Comparison of ENCODE assay signal across 10 cellular contexts in the genomic region with DNA sequence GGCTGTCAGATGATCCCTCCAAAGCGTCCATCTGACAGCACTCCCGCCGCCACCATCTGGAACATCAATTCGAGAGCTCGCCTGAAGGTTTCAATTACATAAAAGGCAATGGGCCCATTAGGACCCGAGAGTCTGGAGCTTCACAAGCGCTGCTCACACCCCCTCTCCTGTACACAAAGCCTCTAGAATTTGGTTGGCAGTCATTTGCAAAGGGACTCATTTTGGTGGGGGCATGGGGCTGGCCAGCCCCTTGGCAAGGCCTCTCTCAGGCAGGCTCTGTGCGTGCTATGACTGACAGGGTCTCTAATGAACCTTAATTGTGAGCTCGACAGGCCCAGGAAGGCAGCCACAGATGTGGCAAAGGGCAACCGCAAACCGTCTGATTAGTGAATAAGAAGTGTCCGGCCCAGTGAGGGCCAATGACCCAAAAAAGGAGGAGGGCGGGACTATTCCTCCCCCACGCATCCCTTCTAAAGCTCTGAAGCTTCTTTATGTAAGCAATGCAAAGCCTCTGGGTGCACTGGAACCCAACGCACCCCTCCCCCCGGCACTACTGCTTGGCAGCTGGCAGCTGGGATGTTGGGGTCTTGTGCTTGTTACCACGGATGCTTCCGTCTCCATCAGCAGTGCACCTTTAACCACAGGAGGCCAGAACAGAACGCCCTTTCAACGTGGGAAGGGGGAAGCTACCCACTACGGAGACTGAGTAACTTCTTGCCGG.
DNase-seq lines count a peak whose midpoint lies in the region; ATAC-seq, FAIRE-seq and TF ChIP-seq lines count a peak whose summit lies in the region.
"Had no signal": no experiment of that assay in that cellular context is flagged by ENCODE, and none has a peak within 500 bp of the region (broad histone marks: within the 10 kb centered on the region; RNA-seq: fewer than 3 reads in every experiment).

No MANE protein-coding gene starts in this region.

- H3K4me3 Mint-ChIP-seq in CD4-positive, CD25-positive, alpha-beta regulatory T cell: peak overlapping the region in 1 of 4 donors; percentile 11
- H3K4me3 Mint-ChIP-seq in nephron: peak overlapping the region in 1 of 3 experiments; percentile 12

- H3K4me1 Mint-ChIP-seq in CD4-positive, CD25-positive, alpha-beta regulatory T cell: peaks cover 14 to 90% (median 36%) of the 10 kb centered on the region in 4 donors
- H3K4me1 Mint-ChIP-seq in nephron: peaks cover 78% of the 10 kb centered on the region

- in situ Hi-C loops in K562 (cut with MboI): no loop called here

- H3K27ac ChIP-seq in CD4-positive, CD25-positive, alpha-beta regulatory T cell (ENCODE audit: insufficient read depth, low read length, poor library complexity, severe bottlenecking): no peak overlapping the region
- H3K27ac ChIP-seq in K562 (ENCODE audit: extremely low read depth, low read depth, low read length): no peak overlapping the region
- H3K27ac ChIP-seq: VCaP had no signal

- peaks cover 8% of the 10 kb centered on the region for H3K36me3 Mint-ChIP-seq in CD4-positive, CD25-positive, alpha-beta regulatory T cell
- H3K36me3 Mint-ChIP-seq in nephron (ENCODE audit: low read depth): peaks cover 5% of the 10 kb centered on the region

- POLR2A ChIA-PET in K562 (lab: Yijun Ruan, JAX): interaction anchor here (0.6 to 1.2 kb wide), 12 partner anchors 8 to 958 kb away, joined by 3 to 5 read pairs (median 3); partner anchors contain the start of gene CAPZB

- no peaks in the 10 kb centered on the region for H3K9me3 Mint-ChIP-seq in CD4-positive, CD25-positive, alpha-beta regulatory T cell
- no peaks in the 10 kb centered on the region for H3K9me3 Mint-ChIP-seq in nephron

- no peaks in the 10 kb centered on the region for H3K27me3 ChIP-seq in CD4-positive, CD25-positive, alpha-beta regulatory T cell (ENCODE audit: control insufficient read depth, insufficient read depth, low read length)
- no peaks in the 10 kb centered on the region for H3K27me3 ChIP-seq in K562 (ENCODE audit: control insufficient read depth in 2 of 2, insufficient read depth in 2 of 2, low read length in 2 of 2)

- peaks cover 10% of the 10 kb centered on the region for H3K9me1 ChIP-seq in K562 (ENCODE audit: control insufficient read depth, insufficient read depth, low read length)

- H3K79me2 ChIP-seq in K562 (ENCODE audit: control insufficient read depth, insufficient read depth, low read length): peaks cover 45% of the 10 kb centered on the region

- CTCF ChIA-PET in K562 (lab: Yijun Ruan, JAX; ENCODE audit: low intra/inter-chr PET ratio): no interaction called here

- TF ChIP-seq POLR2A in K562 (conservative IDR thresholded peaks at IDR 0.05): no peak

- no peak for ATAC-seq in CD4-positive, CD25-positive, alpha-beta regulatory T cell (ENCODE audit: low read depth in 2 of 2)
- ATAC-seq in K562: peak; percentile 12
- ATAC-seq in HG02763 (IDR thresholded peaks at IDR 0.05; ENCODE audit: unreplicated experiment): no peak

- H3K36me3 ChIP-seq in CD4-positive, CD25-positive, alpha-beta regulatory T cell (ENCODE audit: control insufficient read depth, insufficient read depth, low read length): peaks cover 51% of the 10 kb centered on the region
- no peaks in the 10 kb centered on the region for H3K36me3 ChIP-seq in K562 (ENCODE audit: control insufficient read depth, insufficient read depth, low read length)

- H3K9me3 ChIP-seq in CD4-positive, CD25-positive, alpha-beta regulatory T cell (ENCODE audit: control insufficient read depth in 2 of 2, low read length in 2 of 2): no peaks in the 10 kb centered on the region
- no peaks in the 10 kb centered on the region for H3K9me3 ChIP-seq in K562 (replicated peaks; ENCODE audit: control insufficient read depth, insufficient read depth, low read depth, low read length)

- DNase-seq in CD4-positive, CD25-positive, alpha-beta regulatory T cell: no peak
- peak; percentile 36 for DNase-seq in NCI-H2107 (lab: John Stamatoyannopoulos, UW)
- peak in 2 of 4 experiments; percentile 42 to 55 for DNase-seq in K562 (ENCODE audit: extremely low read depth in 1 of 4, low spot score in 3 of 4)
- no peak for DNase-seq in NCI-H1930 (lab: John Stamatoyannopoulos, UW)
- no peak for DNase-seq in GM19238 (ENCODE audit: insufficient read length, low spot score)
- DNase-seq in A172 (ENCODE audit: low spot score): no peak
- DNase-seq: stimulated activated CD4-positive, alpha-beta T cell treated with anti-CD3 and anti-CD28 coated beads, Interleukin-4, amount 100 ng/mL, for 4 hours had no signal

- H3K9ac ChIP-seq in K562 (ENCODE audit: insufficient read depth in 1 of 2, low read depth in 2 of 2, low read length in 2 of 2): no peak overlapping the region; a peak in 1 of 4 replicates

- peaks cover 9% of the 10 kb centered on the region for H3K4me1 ChIP-seq in CD4-positive, CD25-positive, alpha-beta regulatory T cell (ENCODE audit: control insufficient read depth, insufficient read depth, low read length, poor library complexity, severe bottlenecking)
- peaks cover 32 to 34% of the 10 kb centered on the region in 2 experiments for H3K4me1 ChIP-seq in K562 (replicated peaks in 1 of 2; ENCODE audit: control insufficient read depth in 2 of 2, insufficient read depth in 2 of 2, low read length in 2 of 2)

- no peak overlapping the region for H3K4me2 ChIP-seq in K562 (ENCODE audit: insufficient read depth, low read length)

- FAIRE-seq in K562 (lab: Jason Lieb, UNC): no peak

- H2AFZ ChIP-seq in K562 (ENCODE audit: low read depth, low read length): no peak overlapping the region

- WGBS in K562 (ENCODE audit: insufficient coverage, low coverage, missing lambda C conversion rate): 53% methylated on average over 22 of the region's 22 CpGs

- peaks cover 47% of the 10 kb centered on the region for H4K20me1 ChIP-seq in K562 (replicated peaks; ENCODE audit: control insufficient read depth, insufficient read depth, low read length)

- no peak overlapping the region for H3K4me3 ChIP-seq in CD4-positive, CD25-positive, alpha-beta regulatory T cell (ENCODE audit: low read depth, low read length)
- H3K4me3 ChIP-seq in K562: no peak overlapping the region

- no peak for TF ChIP-seq CTCF in K562 (IDR thresholded peaks at IDR 0.05 in 2 of 3, conservative IDR thresholded peaks at IDR 0.05 in 1 of 3; ENCODE audit: insufficient read depth in 2 of 3, low read depth in 1 of 3, low read length in 3 of 3)
- no peak for TF ChIP-seq CTCF in nephron (IDR thresholded peaks at IDR 0.05; ENCODE audit: unreplicated experiment in 3 of 3)

- H3K27ac Mint-ChIP-seq in CD4-positive, CD25-positive, alpha-beta regulatory T cell: peak overlapping the region in 2 of 3 donors; percentile 69 to 79
- peak overlapping the region; percentile 58 to 88 (median 81) for H3K27ac Mint-ChIP-seq in nephron

- TF ChIP-seq RAD21 in K562 (CRISPR knock-in tag; conservative IDR thresholded peaks at IDR 0.05 in 1 of 2, IDR thresholded peaks at IDR 0.05 in 1 of 2): no peak

- H3K27me3 Mint-ChIP-seq in CD4-positive, CD25-positive, alpha-beta regulatory T cell: no peaks in the 10 kb centered on the region
- H3K27me3 Mint-ChIP-seq in nephron (ENCODE audit: low read depth): no peaks in the 10 kb centered on the region

- intact Hi-C loops in K562 (cut with micrococcal nuclease): no loop called here

- no peak for TF ChIP-seq EP300 in K562 (IDR thresholded peaks at IDR 0.05; ENCODE audit: low read length)

- BruUV-seq in K562 (replicated peaks; lab: Mats Ljungman, UMichigan): no TSS peak

TF ChIP-seq in K562, 482 proteins besides CTCF, POLR2A, EP300 and RAD21 (continues in another document):
- TF ChIP-seq GTF2A2 (tag; IDR thresholded peaks at IDR 0.05): no peak
- peak; percentile 9 for TF ChIP-seq MEIS2 (IDR thresholded peaks at IDR 0.05; ENCODE audit: partially characterized antibody)
- peak; percentile 43 for TF ChIP-seq VEZF1 (CRISPR knock-in tag; IDR thresholded peaks at IDR 0.05)
- peak; percentile 26; the same call in 1 of the 2 replicates for TF ChIP-seq ESRRA (IDR thresholded peaks at IDR 0.05; ENCODE audit: borderline replicate concordance, low read depth)
- no peak for TF ChIP-seq KDM5B (IDR thresholded peaks at IDR 0.05; ENCODE audit: insufficient replicate concordance, low read depth, low read length)
- TF ChIP-seq SRSF1 (IDR thresholded peaks at IDR 0.05; ENCODE audit: low read depth, low read length): no peak
- peak; percentile 72; the same call in 1 of the 2 replicates for TF ChIP-seq LCOR (CRISPR knock-in tag; IDR thresholded peaks at IDR 0.05)
- TF ChIP-seq, protein P1, sequence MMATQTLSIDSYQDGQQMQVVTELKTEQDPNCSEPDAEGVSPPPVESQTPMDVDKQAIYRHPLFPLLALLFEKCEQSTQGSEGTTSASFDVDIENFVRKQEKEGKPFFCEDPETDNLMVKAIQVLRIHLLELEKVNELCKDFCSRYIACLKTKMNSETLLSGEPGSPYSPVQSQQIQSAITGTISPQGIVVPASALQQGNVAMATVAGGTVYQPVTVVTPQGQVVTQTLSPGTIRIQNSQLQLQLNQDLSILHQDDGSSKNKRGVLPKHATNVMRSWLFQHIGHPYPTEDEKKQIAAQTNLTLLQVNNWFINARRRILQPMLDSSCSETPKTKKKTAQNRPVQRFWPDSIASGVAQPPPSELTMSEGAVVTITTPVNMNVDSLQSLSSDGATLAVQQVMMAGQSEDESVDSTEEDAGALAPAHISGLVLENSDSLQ (IDR thresholded peaks at IDR 0.05): peak; percentile 73
- TF ChIP-seq HNRNPLL (IDR thresholded peaks at IDR 0.05; ENCODE audit: low read depth, low read length, poor library complexity, severe bottlenecking): peak; percentile 38
- TF ChIP-seq, protein P2, sequence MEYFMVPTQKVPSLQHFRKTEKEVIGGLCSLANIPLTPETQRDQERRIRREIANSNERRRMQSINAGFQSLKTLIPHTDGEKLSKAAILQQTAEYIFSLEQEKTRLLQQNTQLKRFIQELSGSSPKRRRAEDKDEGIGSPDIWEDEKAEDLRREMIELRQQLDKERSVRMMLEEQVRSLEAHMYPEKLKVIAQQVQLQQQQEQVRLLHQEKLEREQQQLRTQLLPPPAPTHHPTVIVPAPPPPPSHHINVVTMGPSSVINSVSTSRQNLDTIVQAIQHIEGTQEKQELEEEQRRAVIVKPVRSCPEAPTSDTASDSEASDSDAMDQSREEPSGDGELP (CRISPR knock-in tag; IDR thresholded peaks at IDR 0.05; ENCODE audit: borderline replicate concordance): peak; percentile 43; the same call in 1 of the 2 replicates
- peak; percentile 9 to 29; a peak in 1 of 4 replicates for TF ChIP-seq NRF1 (conservative IDR thresholded peaks at IDR 0.05 in 1 of 2, IDR thresholded peaks at IDR 0.05 in 1 of 2)
